Comparison of ENCODE assay signal across 16 cellular contexts in the genomic region with DNA sequence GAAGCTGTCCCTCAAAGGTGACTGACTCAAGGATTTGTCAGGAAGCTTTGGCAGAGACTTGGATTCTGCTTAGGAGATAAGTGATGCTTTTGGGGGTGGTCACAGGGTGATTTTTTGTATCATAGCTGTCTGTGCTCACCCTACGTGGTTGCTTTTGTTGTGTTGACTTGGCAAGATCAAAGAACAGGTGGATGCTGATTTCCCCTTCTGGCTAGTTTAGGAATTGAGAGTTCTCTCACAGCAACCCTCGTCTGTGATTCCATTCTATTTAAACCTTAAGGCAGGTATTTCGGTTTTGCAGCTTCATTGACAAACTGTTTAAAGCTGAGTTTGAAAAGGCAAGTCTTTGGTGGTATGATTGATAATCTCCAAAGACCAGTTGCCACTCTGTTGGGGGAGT. TPM values are rescaled to one million over a fixed set of nuclear protein-coding genes. Genes with fewer than 3 reads are reported as not detected.
DNase-seq lines count a peak whose midpoint lies in the region; ATAC-seq and TF ChIP-seq lines count a peak whose summit lies in the region.
"Had no signal": no experiment of that assay in that cellular context is flagged by ENCODE, and none has a peak within 500 bp of the region (broad histone marks: within the 10 kb centered on the region; RNA-seq: fewer than 3 reads in every experiment).

No MANE protein-coding gene starts in this region.

- no peaks in the 10 kb centered on the region for H3K9me3 Mint-ChIP-seq in effector memory CD8-positive, alpha-beta T cell
- H3K9me3 Mint-ChIP-seq: brain, nephron progenitor cell had no signal

- H3K9ac ChIP-seq in MM.1S (ENCODE audit: low read length) = no peak overlapping the region

- peak overlapping the region; percentile 98 for H3K27ac Mint-ChIP-seq in effector memory CD8-positive, alpha-beta T cell
- H3K27ac Mint-ChIP-seq: brain, nephron progenitor cell had no signal

- H3K36me3 ChIP-seq in MM.1S (replicated peaks; ENCODE audit: insufficient read depth, low read length) (no peaks in the 10 kb centered on the region), neutrophil (peaks cover 11% of the 10 kb centered on the region)
- H3K36me3 ChIP-seq: thoracic aorta had no signal

- peaks cover 29% of the 10 kb centered on the region for H3K36me3 Mint-ChIP-seq in effector memory CD8-positive, alpha-beta T cell (ENCODE audit: insufficient read depth)
- H3K36me3 Mint-ChIP-seq: brain had no signal

- H3K9me3 ChIP-seq in MM.1S (replicated peaks; ENCODE audit: insufficient read depth, low read length) (no peaks in the 10 kb centered on the region), neutrophil (no peaks in the 10 kb centered on the region)
- H3K9me3 ChIP-seq: thoracic aorta had no signal

- in situ Hi-C loops in G401 (cut with HindIII; ENCODE audit: low sequenced_read_pairs) = no loop called here

- H2AFZ ChIP-seq in MM.1S (ENCODE audit: low read length) = no peak overlapping the region

- TF ChIP-seq CTCF in MM.1S (IDR thresholded peaks at IDR 0.05; ENCODE audit: low read length) (peak; percentile 38; the same call in 1 of the 2 replicates), neutrophil (IDR thresholded peaks at IDR 0.05) (peak; percentile 32)

- H3K27me3 ChIP-seq in MM.1S (replicated peaks; ENCODE audit: insufficient read depth, low read length) (no peaks in the 10 kb centered on the region), neutrophil (no peaks in the 10 kb centered on the region)

- H3K4me1 Mint-ChIP-seq in effector memory CD8-positive, alpha-beta T cell (ENCODE audit: low read depth in 2 of 2) = peaks cover 77 to 88% of the 10 kb centered on the region in 2 donors

- no peak overlapping the region for H3K4me3 ChIP-seq in MM.1S (ENCODE audit: low read length)
- H3K4me3 ChIP-seq in neutrophil (ENCODE audit: low read depth in 1 of 2, low read length in 1 of 2) = peak overlapping the region; percentile 59 to 63
- H3K4me3 ChIP-seq: thoracic aorta had no signal

- no peaks in the 10 kb centered on the region for H3K27me3 Mint-ChIP-seq in effector memory CD8-positive, alpha-beta T cell

- no peaks in the 10 kb centered on the region for H4K20me1 ChIP-seq in MM.1S (ENCODE audit: insufficient read depth, low read length)

- H3K9me2 ChIP-seq in MM.1S (replicated peaks; ENCODE audit: insufficient read depth, low read length) = no peaks in the 10 kb centered on the region

- peak overlapping the region; percentile 24; the same call in 1 of the 2 replicates for H3K4me2 ChIP-seq in MM.1S (ENCODE audit: low read depth, low read length)

- H3K4me3 Mint-ChIP-seq in effector memory CD8-positive, alpha-beta T cell = peak overlapping the region; percentile 32 to 37
- H3K4me3 Mint-ChIP-seq: brain, nephron progenitor cell had no signal

- peaks cover 21% of the 10 kb centered on the region for H3K79me2 ChIP-seq in MM.1S (ENCODE audit: low read length)

- ATAC-seq in effector memory CD8-positive, alpha-beta T cell (replicated peaks) = no peak
- no peak for ATAC-seq in HG03442 (IDR thresholded peaks at IDR 0.05; ENCODE audit: unreplicated experiment)
- ATAC-seq in GM21447 (IDR thresholded peaks at IDR 0.05; ENCODE audit: unreplicated experiment) = no peak

- H3F3A ChIP-seq in MM.1S (ENCODE audit: insufficient read depth, low read length) = peaks cover 20% of the 10 kb centered on the region

- DNase-seq in G401 (ENCODE audit: low spot score) = peak; percentile 54
- DNase-seq in MM.1S = peak; percentile 57
- no peak for DNase-seq in effector memory CD8-positive, alpha-beta T cell
- DNase-seq in kidney glomerular epithelial cell (lab: John Stamatoyannopoulos, UW) = no peak
- DNase-seq: activated naive CD4-positive, alpha-beta T cell treated with Interleukin-2 at 50 U/mL for 16 hours; dermis blood vessel endothelial cell; NCI-H2029 treated with DMSO at 0.1 percent for 48 hours; NCI-H510A treated with DMSO at 0.1 percent for 48 hours; nephron progenitor cell; SHP77 treated with DMSO at 0.1 percent for 48 hours; stimulated activated CD4-positive, alpha-beta T cell treated with anti-CD3 and anti-CD28 coated beads, Interleukin-12 subunit alpha, Interleukin-12 subunit beta, amount 100 ng/mL, for 4 hours had no signal

- H3K4me1 ChIP-seq in MM.1S (ENCODE audit: low read length) = peaks cover 59% of the 10 kb centered on the region
- peaks cover 89 to 93% of the 10 kb centered on the region in 2 experiments for H3K4me1 ChIP-seq in neutrophil (ENCODE audit: control insufficient read depth in 1 of 2, insufficient read depth in 1 of 2, low read depth in 1 of 2, low read length in 1 of 2)

- H3K27ac ChIP-seq in MM.1S (ENCODE audit: low read length) (no peak overlapping the region), neutrophil (peak overlapping the region; percentile 97)

RNA-seq across cellular contexts. Expression of gene ARHGAP26, which starts 27.2 kb away (rescaled TPM):
- not detected in 2 replicates for total RNA-seq in G401 (2014; rRNA removed; shearing (Covaris generic))

Comparison
In these comparisons a context has a peak if more than half of its experiments do, and no peak if none do; other contexts are left out.
1. DNase-seq: peak in G401 (single experiment) and MM.1S (single experiment); none in effector memory CD8-positive, alpha-beta T cell (0 of 3) and kidney glomerular epithelial cell (single experiment).